ENCODE assay signal across 13 cellular contexts in genomic region chr17:47785538-47786123, GRCh38. TPM values are rescaled to one million over a fixed set of nuclear protein-coding genes. Genes with fewer than 3 reads are reported as not detected.
DNase-seq lines count a peak whose midpoint lies in the region; ATAC-seq and TF ChIP-seq lines count a peak whose summit lies in the region.
"Had no signal": no experiment of that assay in that cellular context is flagged by ENCODE, and none has a peak within 500 bp of the region (broad histone marks: within the 10 kb centered on the region; RNA-seq: fewer than 3 reads in every experiment).

No MANE protein-coding gene starts in this region.

- TF ChIP-seq POLR2A in NB4 (IDR thresholded peaks at IDR 0.05; ENCODE audit: extremely low read depth, insufficient read length): no peak

- H3K9me3 Mint-ChIP-seq in activated CD8-positive, alpha-beta memory T cell treated with anti-CD3 and anti-CD28 coated beads, Interleukin-2, amount 10 ng/mL, durations not matched to agents 7 days and 5 days (ENCODE audit: low read depth): no peaks in the 10 kb centered on the region
- H3K9me3 Mint-ChIP-seq: stimulated activated effector memory CD8-positive, alpha-beta T cell treated with anti-CD3 and anti-CD28 coated beads, Interleukin-12 subunit alpha, Interleukin-12 subunit beta, amount 100 ng/mL, for 72 hours had no signal

- H3K18ac ChIP-seq in neuronal stem cell (ENCODE audit: low read length): no peak overlapping the region

- CTCF ChIA-PET in activated CD8-positive, alpha-beta memory T cell treated with anti-CD3 and anti-CD28 coated beads, Interleukin-2, amount 10 ng/mL, durations not matched to agents 7 days and 5 days (lab: Charles Lee): interaction anchor here (1.0 to 2.9 kb wide), 4 partner anchors 19 to 89 kb away, joined by 3 to 12 read pairs (median 6); partner anchors contain the start of gene TBX21
- CTCF ChIA-PET in mammary epithelial cell (lab: Charles Lee; ENCODE audit: low non-redundant PET): no interaction called here

- no peak overlapping the region for H2BK12ac ChIP-seq in neuronal stem cell (ENCODE audit: low read length)

- WGBS in mammary epithelial cell (ENCODE audit: low coverage, missing lambda C conversion rate): 42% methylated on average over 5 of the region's 5 CpGs
- no CpG with 5 or more reads among the region's 5 CpGs for WGBS in neuronal stem cell (ENCODE audit: extremely low coverage in 2 of 2, insufficient read length in 2 of 2, insufficient replicate concordance in 1 of 2), 2 donors

- H3K27me3 ChIP-seq in mammary epithelial cell (ENCODE audit: insufficient read depth, low read length) (peaks cover 13% of the 10 kb centered on the region), neuronal stem cell (ENCODE audit: control insufficient read depth in 3 of 3, insufficient read depth in 3 of 3, low read depth in 1 of 3, low read length in 3 of 3) (peaks cover 4 to 50% (median 13%) of the 10 kb centered on the region in 3 experiments)

- H3K27ac Mint-ChIP-seq in activated CD8-positive, alpha-beta memory T cell treated with anti-CD3 and anti-CD28 coated beads, Interleukin-2, amount 10 ng/mL, durations not matched to agents 7 days and 5 days: no peak overlapping the region
- H3K27ac Mint-ChIP-seq: stimulated activated effector memory CD8-positive, alpha-beta T cell treated with anti-CD3 and anti-CD28 coated beads, Interleukin-12 subunit alpha, Interleukin-12 subunit beta, amount 100 ng/mL, for 72 hours had no signal

- DNase-seq in activated CD8-positive, alpha-beta memory T cell treated with anti-CD3 and anti-CD28 coated beads, Interleukin-2, amount 10 ng/mL, durations not matched to agents 7 days and 5 days: peak; percentile 66
- no peak for DNase-seq in activated CD8-positive, alpha-beta memory T cell treated with anti-CD3 and anti-CD28 coated beads for 24 hours
- peak; percentile 64 for DNase-seq in NB4 (ENCODE audit: low read depth)
- DNase-seq in mammary epithelial cell: peak; percentile 11
- DNase-seq in neuronal stem cell (ENCODE audit: low spot score): peak; percentile 65
- DNase-seq in NCI-H774 (lab: John Stamatoyannopoulos, UW): no peak
- no peak for DNase-seq in C1 segment of cervical spinal cord (lab: John Stamatoyannopoulos, UW)
- DNase-seq: effector CD8-positive, alpha-beta T cell; GOT3; sigmoid colon had no signal

- H2AFZ ChIP-seq in mammary epithelial cell (ENCODE audit: low read depth, low read length) (no peak overlapping the region), neuronal stem cell (ENCODE audit: low read length) (no peak overlapping the region)

- peaks cover 61% of the 10 kb centered on the region for H3K27me3 Mint-ChIP-seq in activated CD8-positive, alpha-beta memory T cell treated with anti-CD3 and anti-CD28 coated beads, Interleukin-2, amount 10 ng/mL, durations not matched to agents 7 days and 5 days

- H3K27ac ChIP-seq in mammary epithelial cell (ENCODE audit: insufficient read depth, low read depth, low read length): no peak overlapping the region
- no peak overlapping the region for H3K27ac ChIP-seq in neuronal stem cell (replicated peaks; ENCODE audit: low read length)
- H3K27ac ChIP-seq: sigmoid colon had no signal

- no peak overlapping the region for H3K9ac ChIP-seq in mammary epithelial cell (ENCODE audit: insufficient read depth, low read length)
- no peak overlapping the region for H3K9ac ChIP-seq in neuronal stem cell (ENCODE audit: low read depth, low read length, poor library complexity)

- H2BK15ac ChIP-seq in neuronal stem cell (ENCODE audit: low read length): no peak overlapping the region

- no peaks in the 10 kb centered on the region for H3K36me3 Mint-ChIP-seq in activated CD8-positive, alpha-beta memory T cell treated with anti-CD3 and anti-CD28 coated beads, Interleukin-2, amount 10 ng/mL, durations not matched to agents 7 days and 5 days

- no peak overlapping the region for H3K23ac ChIP-seq in neuronal stem cell (ENCODE audit: low read depth, low read length, poor library complexity)

- no peak overlapping the region for H4K8ac ChIP-seq in neuronal stem cell (ENCODE audit: low read depth, low read length)

- in situ Hi-C loops in mammary epithelial cell (cut with MboI; ENCODE audit: low sequenced_read_pairs in 2 of 2): no loop called here

- BruUV-seq in mammary epithelial cell (replicated peaks; lab: Mats Ljungman, UMichigan): no TSS peak

- H3K14ac ChIP-seq in neuronal stem cell (ENCODE audit: low read length): no peak overlapping the region

- intact Hi-C loops in mammary epithelial cell (cut with micrococcal nuclease): no loop called here

- H3K4me1 ChIP-seq in mammary epithelial cell (ENCODE audit: insufficient read depth, low read length): peaks cover 7% of the 10 kb centered on the region
- peaks cover 0 to 3% of the 10 kb centered on the region in 2 donors for H3K4me1 ChIP-seq in neuronal stem cell (ENCODE audit: control insufficient read depth in 2 of 2, insufficient read depth in 1 of 2, low read depth in 1 of 2, low read length in 2 of 2)

- H3K79me1 ChIP-seq in neuronal stem cell (ENCODE audit: low read depth, low read length): no peaks in the 10 kb centered on the region

- ATAC-seq in activated CD8-positive, alpha-beta memory T cell treated with anti-CD3 and anti-CD28 coated beads, Interleukin-2, amount 10 ng/mL, durations not matched to agents 7 days and 5 days: no peak
- no peak for ATAC-seq in GM18498 (IDR thresholded peaks at IDR 0.05; ENCODE audit: unreplicated experiment)
- ATAC-seq: stimulated activated effector memory CD8-positive, alpha-beta T cell treated with anti-CD3 and anti-CD28 coated beads, Interleukin-12 subunit alpha, Interleukin-12 subunit beta, amount 100 ng/mL, for 72 hours had no signal

- dilution Hi-C loops in mammary epithelial cell (cut with HindIII; ENCODE audit: low sequenced_read_pairs): loop anchor here (10.0 kb wide), 1 partner anchor 81 kb away; no protein-coding TSS in a partner anchor

- H3K4me3 ChIP-seq in NB4 (ENCODE audit: low read depth, low read length) (no peak overlapping the region), mammary epithelial cell (replicated peaks in 1 of 3; ENCODE audit: insufficient read depth in 1 of 3, low read depth in 2 of 3, low read length in 3 of 3) (no peak overlapping the region), neuronal stem cell (ENCODE audit: low read length in 2 of 2) (no peak overlapping the region)
- H3K4me3 ChIP-seq: sigmoid colon had no signal

- H4K91ac ChIP-seq in neuronal stem cell (ENCODE audit: low read depth, low read length, poor library complexity): no peak overlapping the region

- no peak overlapping the region for H3K4me3 Mint-ChIP-seq in activated CD8-positive, alpha-beta memory T cell treated with anti-CD3 and anti-CD28 coated beads, Interleukin-2, amount 10 ng/mL, durations not matched to agents 7 days and 5 days
- H3K4me3 Mint-ChIP-seq: stimulated activated effector memory CD8-positive, alpha-beta T cell treated with anti-CD3 and anti-CD28 coated beads, Interleukin-12 subunit alpha, Interleukin-12 subunit beta, amount 100 ng/mL, for 72 hours had no signal

- no peaks in the 10 kb centered on the region for H4K20me1 ChIP-seq in mammary epithelial cell (ENCODE audit: insufficient read depth, low read length)

- H3K79me2 ChIP-seq in mammary epithelial cell (ENCODE audit: insufficient read depth, low read length): no peaks in the 10 kb centered on the region

- no peak overlapping the region for H3K4me2 ChIP-seq in mammary epithelial cell (ENCODE audit: insufficient read depth, low read depth, low read length)
- H3K4me2 ChIP-seq in neuronal stem cell (ENCODE audit: insufficient read depth, low read length, poor library complexity, severe bottlenecking): no peak overlapping the region

- no peak overlapping the region for H2BK5ac ChIP-seq in neuronal stem cell (ENCODE audit: low read length)

- H3K4me1 Mint-ChIP-seq in activated CD8-positive, alpha-beta memory T cell treated with anti-CD3 and anti-CD28 coated beads, Interleukin-2, amount 10 ng/mL, durations not matched to agents 7 days and 5 days: peaks cover 9% of the 10 kb centered on the region

- H3K36me3 ChIP-seq in mammary epithelial cell (ENCODE audit: insufficient read depth, low read length) (no peaks in the 10 kb centered on the region), neuronal stem cell (replicated peaks in 1 of 2; ENCODE audit: control insufficient read depth in 2 of 2, insufficient read depth in 2 of 2, low read length in 2 of 2) (no peaks in the 10 kb centered on the region)
- H3K36me3 ChIP-seq: sigmoid colon had no signal

- no peaks in the 10 kb centered on the region for H3K9me3 ChIP-seq in mammary epithelial cell (replicated peaks; ENCODE audit: insufficient read depth, low read length)
- H3K9me3 ChIP-seq in neuronal stem cell (replicated peaks in 1 of 2; ENCODE audit: control insufficient read depth in 2 of 2, insufficient read depth in 1 of 2, low read depth in 1 of 2, low read length in 2 of 2): no peaks in the 10 kb centered on the region
- H3K9me3 ChIP-seq: sigmoid colon had no signal

- H2BK120ac ChIP-seq in neuronal stem cell (ENCODE audit: low read depth, low read length): no peak overlapping the region

- TF ChIP-seq CTCF in NB4 (IDR thresholded peaks at IDR 0.05; ENCODE audit: low read depth, low read length) (no peak), mammary epithelial cell (conservative IDR thresholded peaks at IDR 0.05 in 1 of 2, IDR thresholded peaks at IDR 0.05 in 1 of 2; ENCODE audit: extremely low read depth in 1 of 2, insufficient read depth in 1 of 2, low read depth in 1 of 2, low read length in 2 of 2) (no peak)

- no peak overlapping the region for H2AK5ac ChIP-seq in neuronal stem cell (ENCODE audit: low read depth, low read length)

- no peak overlapping the region for H3K4ac ChIP-seq in neuronal stem cell (ENCODE audit: low read length)

RNA-seq across cellular contexts. Expression of gene OSBPL7, which starts 36.0 kb away (rescaled TPM):
- 10 to 100 TPM; 30.3 to 47.8 TPM for total RNA-seq in activated CD8-positive, alpha-beta memory T cell treated with anti-CD3 and anti-CD28 coated beads, Interleukin-2, amount 10 ng/mL, durations not matched to agents 7 days and 5 days
- 1 to 10 TPM; 2.0 to 6.7 TPM for total RNA-seq in mammary epithelial cell
- polyA plus RNA-seq in mammary epithelial cell: 2.9 TPM
- 17.2 TPM for polyA minus RNA-seq in mammary epithelial cell
- 5.8 TPM for polyA plus RNA-seq in neuronal stem cell (2013, experiment 1 of 2)
- 5.3 TPM for polyA plus RNA-seq in neuronal stem cell (2013, experiment 2 of 2)

RNA-seq across cellular contexts. Expression of gene MRPL10, which starts 45.7 kb away (rescaled TPM):
- 10 to 100 TPM; 54.4 to 64.9 TPM for total RNA-seq in activated CD8-positive, alpha-beta memory T cell treated with anti-CD3 and anti-CD28 coated beads, Interleukin-2, amount 10 ng/mL, durations not matched to agents 7 days and 5 days
- total RNA-seq in mammary epithelial cell: 10 to 100 TPM; 18.2 to 39.4 TPM
- polyA plus RNA-seq in mammary epithelial cell: 53.5 TPM
- 34.4 TPM for polyA minus RNA-seq in mammary epithelial cell
- polyA plus RNA-seq in neuronal stem cell (2013, experiment 1 of 2): 80.5 TPM
- polyA plus RNA-seq in neuronal stem cell (2013, experiment 2 of 2): 84.1 TPM

RNA-seq across cellular contexts. Expression of gene LRRC46, which starts 45.8 kb away (rescaled TPM):
- under 1 TPM; 0.14 to 0.44 TPM for total RNA-seq in activated CD8-positive, alpha-beta memory T cell treated with anti-CD3 and anti-CD28 coated beads, Interleukin-2, amount 10 ng/mL, durations not matched to agents 7 days and 5 days
- total RNA-seq in mammary epithelial cell: under 1 TPM in 1 of 2 donors, not detected in 1; 0.54 TPM
- 0.28 TPM for polyA plus RNA-seq in mammary epithelial cell
- not detected for polyA minus RNA-seq in mammary epithelial cell
- 0.17 TPM for polyA plus RNA-seq in neuronal stem cell (2013, experiment 1 of 2)
- 0.32 TPM for polyA plus RNA-seq in neuronal stem cell (2013, experiment 2 of 2)

RNA-seq across cellular contexts. Expression of gene TBX21, which starts 52.6 kb away (rescaled TPM):
- total RNA-seq in activated CD8-positive, alpha-beta memory T cell treated with anti-CD3 and anti-CD28 coated beads, Interleukin-2, amount 10 ng/mL, durations not matched to agents 7 days and 5 days: 10 to 100 TPM; 59.0 to 68.4 TPM
- not detected for total RNA-seq in mammary epithelial cell
- not detected for polyA plus RNA-seq in mammary epithelial cell
- polyA minus RNA-seq in mammary epithelial cell: not detected
- not detected for polyA plus RNA-seq in neuronal stem cell (2013, experiment 1 of 2)
- 0.01 TPM for polyA plus RNA-seq in neuronal stem cell (2013, experiment 2 of 2)
- polyA plus RNA-seq: keratinocyte had no signal

RNA-seq across cellular contexts. Expression of gene SCRN2, which starts 55.4 kb away (rescaled TPM):
- 10 to 100 TPM; 28.1 to 33.8 TPM for total RNA-seq in activated CD8-positive, alpha-beta memory T cell treated with anti-CD3 and anti-CD28 coated beads, Interleukin-2, amount 10 ng/mL, durations not matched to agents 7 days and 5 days
- 10 to 100 TPM; 29.0 to 36.3 TPM for total RNA-seq in mammary epithelial cell
- polyA plus RNA-seq in mammary epithelial cell: 25.2 TPM
- 22.3 TPM for polyA minus RNA-seq in mammary epithelial cell
- polyA plus RNA-seq in neuronal stem cell (2013, experiment 1 of 2): 37.2 TPM
- polyA plus RNA-seq in neuronal stem cell (2013, experiment 2 of 2): 36.3 TPM

Comparison
In these comparisons a context has a peak if more than half of its experiments do, and no peak if none do; other contexts are left out.
1. DNase-seq: peak in activated CD8-positive, alpha-beta memory T cell treated with anti-CD3 and anti-CD28 coated beads, Interleukin-2, amount 10 ng/mL, durations not matched to agents 7 days and 5 days (single experiment), NB4 (single experiment), mammary epithelial cell (single experiment) and neuronal stem cell (single experiment); none in activated CD8-positive, alpha-beta memory T cell treated with anti-CD3 and anti-CD28 coated beads for 24 hours (single experiment), NCI-H774 (single experiment) and C1 segment of cervical spinal cord (0 of 14).
2. RNA of gene OSBPL7, which starts 36.0 kb away (total RNA-seq): 30.3 to 47.8 TPM in activated CD8-positive, alpha-beta memory T cell treated with anti-CD3 and anti-CD28 coated beads, Interleukin-2, amount 10 ng/mL, durations not matched to agents 7 days and 5 days; 2.0 to 6.7 TPM in mammary epithelial cell; every median in the first group is over 4 times any median in the second.